In the genomic region with DNA sequence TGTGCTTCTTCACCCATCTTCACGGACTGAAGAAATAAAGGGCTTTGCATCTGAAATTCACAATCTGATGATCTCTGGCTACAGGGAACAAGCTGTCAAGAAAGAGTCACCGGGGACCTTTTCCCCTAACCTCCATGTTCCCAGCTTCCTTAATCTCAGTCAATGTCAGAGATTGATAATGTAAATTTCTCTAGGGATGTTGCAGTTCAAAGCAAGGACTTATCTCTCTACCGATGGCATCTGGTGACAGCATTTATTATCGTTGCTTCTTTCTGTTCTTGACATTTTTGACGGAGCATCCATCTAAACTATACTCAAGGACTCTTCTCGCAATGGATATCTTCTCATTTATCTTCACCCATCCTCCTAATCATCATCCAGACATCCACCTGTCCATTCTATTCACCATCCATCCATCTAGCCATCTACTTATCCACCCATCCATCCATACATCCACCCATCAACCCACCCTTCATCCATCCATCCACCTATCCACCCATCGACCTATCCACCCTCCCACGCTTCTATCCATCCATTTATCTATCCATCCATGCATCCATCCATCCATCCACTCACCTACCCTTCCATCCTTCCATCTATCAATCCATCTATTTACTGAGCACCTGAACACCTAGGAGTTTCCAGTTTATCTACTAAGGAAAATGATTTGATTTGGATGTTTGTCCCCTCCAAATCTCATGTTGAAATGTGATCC, we compare ENCODE assay signal across 1 cellular context.
TF ChIP-seq lines count a peak whose summit lies in the region.

No MANE protein-coding gene starts in this region.

TF ChIP-seq in HepG2, 621 proteins besides CTCF, POLR2A, EP300 and RAD21 (continued from another document):
- TF ChIP-seq FOXK2 (IDR thresholded peaks at IDR 0.05), result 0 out of 2 replicates have a peak, but pooled peaks have one; percentile 24
- TF ChIP-seq FOXP1 (IDR thresholded peaks at IDR 0.05), result 0 out of 2 replicates have a peak, but pooled peaks have one; percentile 23
- TF ChIP-seq FOXP1 (CRISPR knock-in tag; IDR thresholded peaks at IDR 0.05), result no peak
- TF ChIP-seq, protein P1, sequence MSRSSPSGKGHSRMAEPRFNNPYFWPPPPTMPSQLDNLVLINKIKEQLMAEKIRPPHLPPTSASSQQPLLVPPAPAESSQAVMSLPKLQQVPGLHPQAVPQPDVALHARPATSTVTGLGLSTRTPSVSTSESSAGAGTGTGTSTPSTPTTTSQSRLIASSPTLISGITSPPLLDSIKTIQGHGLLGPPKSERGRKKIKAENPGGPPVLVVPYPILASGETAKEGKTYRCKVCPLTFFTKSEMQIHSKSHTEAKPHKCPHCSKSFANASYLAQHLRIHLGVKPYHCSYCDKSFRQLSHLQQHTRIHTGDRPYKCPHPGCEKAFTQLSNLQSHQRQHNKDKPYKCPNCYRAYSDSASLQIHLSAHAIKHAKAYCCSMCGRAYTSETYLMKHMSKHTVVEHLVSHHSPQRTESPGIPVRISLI (CRISPR knock-in tag; IDR thresholded peaks at IDR 0.05; ENCODE audit: borderline replicate concordance), result no peak
- TF ChIP-seq, protein P2, sequence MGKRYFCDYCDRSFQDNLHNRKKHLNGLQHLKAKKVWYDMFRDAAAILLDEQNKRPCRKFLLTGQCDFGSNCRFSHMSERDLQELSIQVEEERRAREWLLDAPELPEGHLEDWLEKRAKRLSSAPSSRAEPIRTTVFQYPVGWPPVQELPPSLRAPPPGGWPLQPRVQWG (CRISPR knock-in tag; IDR thresholded peaks at IDR 0.05; ENCODE audit: borderline replicate concordance, low read depth), result no peak
